In genomic region chr20:36854343-36855240, GRCh38 we compare ENCODE assay signal across 13 cellular contexts. TPM values are rescaled to one million over a fixed set of nuclear protein-coding genes. Genes with fewer than 3 reads are reported as not detected.
A peak's percentile ranks its signal among the peaks of the same experiment; 100 is the strongest.
DNase-seq lines count a peak whose midpoint lies in the region; ATAC-seq and TF ChIP-seq lines count a peak whose summit lies in the region.
"Had no signal": no experiment of that assay in that cellular context is flagged by ENCODE, and none has a peak within 500 bp of the region (broad histone marks: within the 10 kb centered on the region; RNA-seq: fewer than 3 reads in every experiment).

No MANE protein-coding gene starts in this region.

- DNase-seq in G401 (ENCODE audit: low spot score) (peak; percentile 22), right cardiac atrium (peak; percentile 56 to 80 (median 73)), spleen (no peak), left lobe of liver (ENCODE audit: low spot score) (no peak)
- no peak for DNase-seq in activated CD4-positive, alpha-beta T cell treated with anti-CD3 and anti-CD28 coated beads for 36 hours
- DNase-seq in CD4-positive, alpha-beta T cell = no peak
- DNase-seq: activated CD8-positive, alpha-beta memory T cell treated with anti-CD3 and anti-CD28 coated beads, Interleukin-2, amount 10 ng/mL, durations not matched to agents 7 days and 5 days; NCI-H510A treated with DMSO at 0.1 percent for 48 hours had no signal

- peak; percentile 42 to 61 for ATAC-seq in right cardiac atrium
- ATAC-seq in left lobe of liver = no peak
- no peak for ATAC-seq in activated CD4-positive, alpha-beta T cell treated with anti-CD3 and anti-CD28 coated beads for 36 hours
- no peak for ATAC-seq in CD4-positive, alpha-beta T cell (ENCODE audit: poor library complexity)
- no peak for ATAC-seq in activated CD4-positive, CD25-positive, alpha-beta regulatory T cell treated with anti-CD3 and anti-CD28 coated beads, Interleukin-2, amount 50 U/mL, for 24 hours
- ATAC-seq: activated CD8-positive, alpha-beta memory T cell treated with anti-CD3 and anti-CD28 coated beads, Interleukin-2, amount 10 ng/mL, durations not matched to agents 7 days and 5 days; natural killer cell treated with Interleukin-12 subunit alpha and Interleukin-12 subunit beta and Interleukin-15 and Interleukin-18, amount 100 ng/mL, for 72 hours had no signal

- WGBS in right cardiac atrium = 62% methylated on average over 22 of the region's 22 CpGs
- WGBS in spleen, 5 donors = 79 to 83% (median 81%) methylated on average over 21 to 22 of the region's 22 CpGs

- H3K9me3 ChIP-seq in right cardiac atrium (ENCODE audit: control insufficient read depth, low read length) (no peaks in the 10 kb centered on the region), spleen (peaks cover 0 to 5% (median 2%) of the 10 kb centered on the region in 8 donors)
- no peaks in the 10 kb centered on the region for H3K9me3 ChIP-seq in CD4-positive, alpha-beta T cell (ENCODE audit: control insufficient read depth, low read length)

- no peak for TF ChIP-seq POLR2A in spleen (IDR thresholded peaks at IDR 0.05)

- peaks cover 18% of the 10 kb centered on the region for H3K4me1 Mint-ChIP-seq in activated CD4-positive, alpha-beta T cell treated with anti-CD3 and anti-CD28 coated beads for 36 hours
- peaks cover 19% of the 10 kb centered on the region for H3K4me1 Mint-ChIP-seq in CD4-positive, alpha-beta T cell (ENCODE audit: low read depth)

- no peaks in the 10 kb centered on the region for H3K36me3 ChIP-seq in spleen
- H3K36me3 ChIP-seq: cardiac muscle cell had no signal

- in situ Hi-C loops in G401 (cut with HindIII; ENCODE audit: low sequenced_read_pairs) = no loop called here

- no peak overlapping the region for H3K27ac Mint-ChIP-seq in activated CD4-positive, alpha-beta T cell treated with anti-CD3 and anti-CD28 coated beads for 36 hours
- H3K27ac Mint-ChIP-seq in CD4-positive, alpha-beta T cell = no peak overlapping the region
- H3K27ac Mint-ChIP-seq: activated CD8-positive, alpha-beta memory T cell treated with anti-CD3 and anti-CD28 coated beads, Interleukin-2, amount 10 ng/mL, durations not matched to agents 7 days and 5 days; natural killer cell treated with Interleukin-12 subunit alpha and Interleukin-12 subunit beta and Interleukin-15 and Interleukin-18, amount 100 ng/mL, for 72 hours had no signal

- no peaks in the 10 kb centered on the region for H3K27me3 Mint-ChIP-seq in activated CD4-positive, alpha-beta T cell treated with anti-CD3 and anti-CD28 coated beads for 36 hours
- H3K27me3 Mint-ChIP-seq in CD4-positive, alpha-beta T cell = no peaks in the 10 kb centered on the region
- H3K27me3 Mint-ChIP-seq: activated CD8-positive, alpha-beta memory T cell treated with anti-CD3 and anti-CD28 coated beads, Interleukin-2, amount 10 ng/mL, durations not matched to agents 7 days and 5 days; natural killer cell treated with Interleukin-12 subunit alpha and Interleukin-12 subunit beta and Interleukin-15 and Interleukin-18, amount 100 ng/mL, for 72 hours had no signal

- H3K4me3 Mint-ChIP-seq in activated CD4-positive, alpha-beta T cell treated with anti-CD3 and anti-CD28 coated beads for 36 hours = no peak overlapping the region
- H3K4me3 Mint-ChIP-seq in CD4-positive, alpha-beta T cell = no peak overlapping the region
- H3K4me3 Mint-ChIP-seq: activated CD8-positive, alpha-beta memory T cell treated with anti-CD3 and anti-CD28 coated beads, Interleukin-2, amount 10 ng/mL, durations not matched to agents 7 days and 5 days; natural killer cell treated with Interleukin-12 subunit alpha and Interleukin-12 subunit beta and Interleukin-15 and Interleukin-18, amount 100 ng/mL, for 72 hours had no signal

- H3K36me3 Mint-ChIP-seq in activated CD4-positive, alpha-beta T cell treated with anti-CD3 and anti-CD28 coated beads for 36 hours (ENCODE audit: low read depth) = no peaks in the 10 kb centered on the region
- no peaks in the 10 kb centered on the region for H3K36me3 Mint-ChIP-seq in CD4-positive, alpha-beta T cell (ENCODE audit: low read depth)
- H3K36me3 Mint-ChIP-seq: activated CD8-positive, alpha-beta memory T cell treated with anti-CD3 and anti-CD28 coated beads, Interleukin-2, amount 10 ng/mL, durations not matched to agents 7 days and 5 days; natural killer cell treated with Interleukin-12 subunit alpha and Interleukin-12 subunit beta and Interleukin-15 and Interleukin-18, amount 100 ng/mL, for 72 hours had no signal

- H3K4me3 ChIP-seq in right cardiac atrium (ENCODE audit: low read length) (no peak overlapping the region), spleen (no peak overlapping the region)
- H3K4me3 ChIP-seq: cardiac muscle cell, hepatocyte had no signal

- H3K27ac ChIP-seq in angular gyrus (ENCODE audit: low read depth, low read length) (peak overlapping the region; percentile 82), right cardiac atrium (ENCODE audit: low read length) (peak overlapping the region; percentile 43), spleen (peak overlapping the region in 5 of 8 donors; percentile 8 to 72 (median 68))
- no peak overlapping the region for H3K27ac ChIP-seq in CD4-positive, alpha-beta T cell (ENCODE audit: low read depth, low read length)
- H3K27ac ChIP-seq: cardiac muscle cell, hepatocyte had no signal

- H3K27me3 ChIP-seq in right cardiac atrium (ENCODE audit: control insufficient read depth, insufficient read depth) (no peaks in the 10 kb centered on the region), spleen (replicated peaks in 1 of 7) (no peaks in the 10 kb centered on the region)
- no peaks in the 10 kb centered on the region for H3K27me3 ChIP-seq in CD4-positive, alpha-beta T cell (ENCODE audit: control insufficient read depth, insufficient read depth, low read length)
- H3K27me3 ChIP-seq: cardiac muscle cell, hepatocyte had no signal

- POLR2A ChIA-PET in activated CD4-positive, alpha-beta T cell treated with anti-CD3 and anti-CD28 coated beads for 36 hours (lab: Charles Lee) = interaction anchor here (0.7 to 0.8 kb wide), 2 partner anchors 11 to 65 kb away, joined by 3 read pairs; no protein-coding TSS in a partner anchor
- POLR2A ChIA-PET in CD4-positive, alpha-beta T cell (lab: Charles Lee) = no interaction called here

- TF ChIP-seq CTCF in spleen (IDR thresholded peaks at IDR 0.05 in 8 of 11, conservative IDR thresholded peaks at IDR 0.05 in 3 of 11) = no peak
- TF ChIP-seq CTCF in CD4-positive, alpha-beta T cell (IDR thresholded peaks at IDR 0.05) = no peak

- intact Hi-C loops in right cardiac atrium (cut with DNase I) (no loop called here), spleen (cut with DNase I; ENCODE audit: low total_unique reads) (no loop called here)
- intact Hi-C loops in activated CD4-positive, alpha-beta T cell treated with anti-CD3 and anti-CD28 coated beads for 36 hours (cut with DNase I, micrococcal nuclease) = no loop called here
- intact Hi-C loops in CD4-positive, alpha-beta T cell (cut with DNase I, micrococcal nuclease) = no loop called here

- H3K9me3 Mint-ChIP-seq in activated CD4-positive, alpha-beta T cell treated with anti-CD3 and anti-CD28 coated beads for 36 hours (ENCODE audit: low read depth) = no peaks in the 10 kb centered on the region
- no peaks in the 10 kb centered on the region for H3K9me3 Mint-ChIP-seq in CD4-positive, alpha-beta T cell
- H3K9me3 Mint-ChIP-seq: natural killer cell treated with Interleukin-12 subunit alpha and Interleukin-12 subunit beta and Interleukin-15 and Interleukin-18, amount 100 ng/mL, for 72 hours had no signal

- H3K4me1 ChIP-seq in right cardiac atrium (ENCODE audit: control insufficient read depth, insufficient read depth, low read length) = peaks cover 37% of the 10 kb centered on the region
- peaks cover 26 to 89% (median 76%) of the 10 kb centered on the region in 6 donors for H3K4me1 ChIP-seq in spleen

- CTCF ChIA-PET in activated CD4-positive, alpha-beta T cell treated with anti-CD3 and anti-CD28 coated beads for 36 hours (lab: Charles Lee) = interaction anchor here (0.7 to 2.6 kb wide), 8 partner anchors 14 to 122 kb away, joined by 3 to 10 read pairs (median 4); partner anchors contain the start of gene DSN1
- CTCF ChIA-PET in CD4-positive, alpha-beta T cell (lab: Charles Lee) = no interaction called here

RNA-seq across cellular contexts. Expression of gene TLDC2, which starts 21.3 kb away (rescaled TPM):
- total RNA-seq in G401 (2014; rRNA removed; shearing (Covaris generic)) = 0.14 and 1.2 TPM in 2 replicates
- total RNA-seq in right cardiac atrium = not detected
- polyA plus RNA-seq in right cardiac atrium = 0.09 TPM
- total RNA-seq in spleen = not detected
- under 1 TPM; 0.05 to 0.16 (median 0.11) TPM for polyA plus RNA-seq in spleen
- not detected for total RNA-seq in left lobe of liver
- total RNA-seq in activated CD4-positive, alpha-beta T cell treated with anti-CD3 and anti-CD28 coated beads for 36 hours = not detected
- total RNA-seq in CD4-positive, alpha-beta T cell = not detected
- total RNA-seq: activated CD8-positive, alpha-beta memory T cell treated with anti-CD3 and anti-CD28 coated beads, Interleukin-2, amount 10 ng/mL, durations not matched to agents 7 days and 5 days; cardiac muscle cell had no signal
- polyA plus RNA-seq: cardiac muscle cell had no signal

Comparison
In these comparisons a context has a peak if more than half of its experiments do, and no peak if none do; other contexts are left out.
1. DNase-seq: peak in G401 (single experiment) and right cardiac atrium (3 of 3); none in spleen (single experiment), left lobe of liver (single experiment), activated CD4-positive, alpha-beta T cell treated with anti-CD3 and anti-CD28 coated beads for 36 hours (single experiment) and CD4-positive, alpha-beta T cell (0 of 10).
2. ATAC-seq: peak in right cardiac atrium (2 of 2); none in left lobe of liver (single experiment), activated CD4-positive, alpha-beta T cell treated with anti-CD3 and anti-CD28 coated beads for 36 hours (single experiment), CD4-positive, alpha-beta T cell (single experiment) and activated CD4-positive, CD25-positive, alpha-beta regulatory T cell treated with anti-CD3 and anti-CD28 coated beads, Interleukin-2, amount 50 U/mL, for 24 hours (0 of 2).